ENCODE assay signal across 25 cellular contexts in genomic region chrX:154824638-154825037, GRCh38. TPM values are rescaled to one million over a fixed set of nuclear protein-coding genes. Genes with fewer than 3 reads are reported as not detected.
DNase-seq lines count a peak whose midpoint lies in the region; ATAC-seq, FAIRE-seq and TF ChIP-seq lines count a peak whose summit lies in the region.
"Had no signal": no experiment of that assay in that cellular context is flagged by ENCODE, and none has a peak within 500 bp of the region (broad histone marks: within the 10 kb centered on the region; RNA-seq: fewer than 3 reads in every experiment).

No MANE protein-coding gene starts in this region.

- H3K4me1 Mint-ChIP-seq in MCF 10A (ENCODE audit: insufficient read depth, unreplicated experiment) (no peaks in the 10 kb centered on the region), astrocyte (ENCODE audit: low read depth, unreplicated experiment) (no peaks in the 10 kb centered on the region)

- H3K27ac Mint-ChIP-seq in MCF 10A (ENCODE audit: low read depth, unreplicated experiment) (no peak overlapping the region), astrocyte (ENCODE audit: unreplicated experiment) (no peak overlapping the region)
- H3K27ac Mint-ChIP-seq: CD4-positive, CD25-positive, alpha-beta regulatory T cell; CD8-positive, alpha-beta memory T cell had no signal

- no peak overlapping the region for H3K4me3 Mint-ChIP-seq in MCF 10A (ENCODE audit: unreplicated experiment)
- H3K4me3 Mint-ChIP-seq in astrocyte (ENCODE audit: unreplicated experiment) = no peak overlapping the region
- H3K4me3 Mint-ChIP-seq: CD4-positive, CD25-positive, alpha-beta regulatory T cell; CD8-positive, alpha-beta memory T cell had no signal

- BruUV-seq in MCF 10A (replicated peaks; lab: Mats Ljungman, UMichigan) = no TSS peak

- H3K27me3 ChIP-seq in breast epithelium (peaks cover 0 to 7% of the 10 kb centered on the region in 2 donors), astrocyte (ENCODE audit: insufficient read depth, low read length) (no peaks in the 10 kb centered on the region)
- H3K27me3 ChIP-seq: BE2C had no signal

- H3K36me3 Mint-ChIP-seq in MCF 10A (ENCODE audit: insufficient read depth, unreplicated experiment) (no peaks in the 10 kb centered on the region), astrocyte (ENCODE audit: low read depth, unreplicated experiment) (no peaks in the 10 kb centered on the region)
- H3K36me3 Mint-ChIP-seq: CD4-positive, CD25-positive, alpha-beta regulatory T cell; CD8-positive, alpha-beta memory T cell had no signal

- H3K9me3 ChIP-seq in breast epithelium (peaks cover 0 to 5% of the 10 kb centered on the region in 2 donors), astrocyte (ENCODE audit: insufficient read depth, low read depth, low read length) (no peaks in the 10 kb centered on the region)
- H3K9me3 ChIP-seq: BE2C, HAP-1 had no signal

- H3K9me3 Mint-ChIP-seq in MCF 10A (ENCODE audit: unreplicated experiment) (no peaks in the 10 kb centered on the region), astrocyte (ENCODE audit: unreplicated experiment) (no peaks in the 10 kb centered on the region)

- H3K4me2 ChIP-seq in astrocyte (ENCODE audit: low read length) = no peak overlapping the region

- H3K27me3 Mint-ChIP-seq in MCF 10A (ENCODE audit: insufficient read depth, unreplicated experiment) (peaks cover 45% of the 10 kb centered on the region), astrocyte (ENCODE audit: low read depth, unreplicated experiment) (no peaks in the 10 kb centered on the region)

- H3K79me2 ChIP-seq in astrocyte (ENCODE audit: insufficient read depth, low read length) = no peaks in the 10 kb centered on the region

- DNase-seq in MCF 10A (ENCODE audit: unreplicated experiment) (peak; percentile 88), breast epithelium (ENCODE audit: low spot score in 2 of 2) (no peak), astrocyte (ENCODE audit: low read depth) (no peak), epithelial cell of esophagus (ENCODE audit: low read depth) (peak; percentile 78)
- DNase-seq: ACHN; BE2C; C1 segment of cervical spinal cord; CD4-positive, CD25-positive, alpha-beta regulatory T cell; CD8-positive, alpha-beta memory T cell; COR-L47; DMS79; GDM1; GM23248 had no signal

- intact Hi-C loops in MCF 10A (cut with micrococcal nuclease) = no loop called here
- intact Hi-C loops in breast epithelium (cut with DNase I; ENCODE audit: low total_unique reads) = no loop called here

- no peak overlapping the region for H3K4me3 ChIP-seq in breast epithelium
- no peak overlapping the region for H3K4me3 ChIP-seq in astrocyte (ENCODE audit: insufficient read depth, low read depth, low read length)
- no peak overlapping the region for H3K4me3 ChIP-seq in epithelial cell of esophagus (ENCODE audit: low read length)
- H3K4me3 ChIP-seq: GM23248, HAP-1 had no signal

- POLR2A ChIA-PET in MCF 10A (lab: Yijun Ruan, JAX) = interaction anchor here (0.7 to 2.2 kb wide), 6 partner anchors 13 to 62 kb away, joined by 3 to 18 read pairs (median 4); partner anchors contain the start of genes DKC1 and MPP1

- H3K27ac ChIP-seq in breast epithelium (no peak overlapping the region), astrocyte (ENCODE audit: low read depth, low read length) (no peak overlapping the region)
- H3K27ac ChIP-seq: GM23248, HL-60 had no signal

- H4K20me1 ChIP-seq in astrocyte (ENCODE audit: insufficient read depth, low read length) = no peaks in the 10 kb centered on the region

- H2AFZ ChIP-seq in astrocyte (ENCODE audit: low read depth, low read length) = no peak overlapping the region
- H2AFZ ChIP-seq: GM23248 had no signal

- TF ChIP-seq POLR2A in breast epithelium (IDR thresholded peaks at IDR 0.05) = no peak

- CTCF ChIA-PET in MCF 10A (lab: Yijun Ruan, JAX) = interaction anchor here (0.6 to 1.0 kb wide), 2 partner anchors 14 to 16 kb away, joined by 3 to 5 read pairs; no protein-coding TSS in a partner anchor

- no peak overlapping the region for H3K9ac ChIP-seq in astrocyte (ENCODE audit: low read length)
- H3K9ac ChIP-seq: GM23248 had no signal

- H3K36me3 ChIP-seq in breast epithelium (no peaks in the 10 kb centered on the region), astrocyte (ENCODE audit: insufficient read depth, low read length) (no peaks in the 10 kb centered on the region)
- H3K36me3 ChIP-seq: BE2C, HAP-1 had no signal

- H3K4me1 ChIP-seq in breast epithelium (no peaks in the 10 kb centered on the region), astrocyte (ENCODE audit: insufficient read depth, low read length) (no peaks in the 10 kb centered on the region)
- H3K4me1 ChIP-seq: BE2C had no signal

- ATAC-seq in GM19467 (IDR thresholded peaks at IDR 0.05; ENCODE audit: unreplicated experiment) (no peak), GM21360 (IDR thresholded peaks at IDR 0.05; ENCODE audit: unreplicated experiment) (no peak), GM19395 (IDR thresholded peaks at IDR 0.05; ENCODE audit: unreplicated experiment) (no peak)

- TF ChIP-seq CTCF in MCF 10A (IDR thresholded peaks at IDR 0.05; ENCODE audit: unreplicated experiment) (no peak), breast epithelium (IDR thresholded peaks at IDR 0.05) (no peak), astrocyte (IDR thresholded peaks at IDR 0.05; ENCODE audit: insufficient read depth, low read depth, low read length) (no peak), epithelial cell of esophagus (IDR thresholded peaks at IDR 0.05; ENCODE audit: insufficient read depth, low read depth, low read length, missing control alignments) (no peak)

- FAIRE-seq in astrocyte (lab: Jason Lieb, UNC) = peak; percentile 20
- FAIRE-seq: D721Med, GM12892, GM18507 had no signal

RNA-seq across cellular contexts. Expression of gene SMIM9, which starts 9.8 kb away (rescaled TPM):
- total RNA-seq in MCF 10A (2022) (not detected in 2 replicates), breast epithelium (not detected), astrocyte (not detected in 2 replicates)
- total RNA-seq: A172; CD4-positive, CD25-positive, alpha-beta regulatory T cell; CD8-positive, alpha-beta memory T cell; Daoy; GM23248; H4; HT1080 had no signal

RNA-seq across cellular contexts. Expression of gene MPP1, which starts 19.4 kb away (rescaled TPM):
- total RNA-seq in MCF 10A (2022) = 11.8 and 12.7 TPM in 2 replicates
- 10 to 100 TPM; 19.3 to 55.4 (median 24.3) TPM for total RNA-seq in breast epithelium
- 8.3 and 9.0 TPM in 2 replicates for total RNA-seq in astrocyte

Comparison
In these comparisons a context has a peak if more than half of its experiments do, and no peak if none do; other contexts are left out.
1. DNase-seq: peak in MCF 10A (single experiment) and epithelial cell of esophagus (single experiment); none in breast epithelium (0 of 2) and astrocyte (single experiment).